8 cellular contexts compared by ENCODE assay signal in genomic region chr10:110081914-110082313, GRCh38.
DNase-seq lines count a peak whose midpoint lies in the region; ATAC-seq and TF ChIP-seq lines count a peak whose summit lies in the region.

No MANE protein-coding gene starts in this region.

- peak overlapping the region; percentile 89 to 97 (median 93) for H3K27ac Mint-ChIP-seq in CD14-positive monocyte
- H3K27ac Mint-ChIP-seq in nephron progenitor cell: no peak overlapping the region

- no peaks in the 10 kb centered on the region for H3K9me3 ChIP-seq in upper lobe of right lung

- H3K27me3 ChIP-seq in layer of hippocampus (ENCODE audit: control insufficient read depth, insufficient read depth, low read length) (no peaks in the 10 kb centered on the region), upper lobe of right lung (no peaks in the 10 kb centered on the region)

- H3K27ac ChIP-seq in angular gyrus (ENCODE audit: low read depth, low read length): peak overlapping the region; percentile 57
- peak overlapping the region; percentile 81 for H3K27ac ChIP-seq in layer of hippocampus (ENCODE audit: low read depth, low read length)
- peak overlapping the region; percentile 12 for H3K27ac ChIP-seq in upper lobe of right lung

- DNase-seq in CD14-positive monocyte (ENCODE audit: low spot score) (peak; percentile 86), KG1 (lab: John Stamatoyannopoulos, UW) (peak; percentile 52), upper lobe of right lung (no peak), nephron progenitor cell (no peak)

- H3K4me1 ChIP-seq in upper lobe of right lung: peaks cover 52% of the 10 kb centered on the region

- ATAC-seq in upper lobe of right lung: peak; percentile 80
- ATAC-seq in HG03457 (IDR thresholded peaks at IDR 0.05; ENCODE audit: unreplicated experiment): no peak
- ATAC-seq in GM21576 (IDR thresholded peaks at IDR 0.05; ENCODE audit: unreplicated experiment): no peak

- no peaks in the 10 kb centered on the region for H3K36me3 ChIP-seq in upper lobe of right lung

- H3K27me3 Mint-ChIP-seq in CD14-positive monocyte (ENCODE audit: low read depth in 3 of 3): no peaks in the 10 kb centered on the region
- peaks cover 3% of the 10 kb centered on the region for H3K27me3 Mint-ChIP-seq in nephron progenitor cell (ENCODE audit: low read depth, poor library complexity)

- TF ChIP-seq CTCF in CD14-positive monocyte (IDR thresholded peaks at IDR 0.05) (no peak), upper lobe of right lung (IDR thresholded peaks at IDR 0.05) (no peak), nephron progenitor cell (IDR thresholded peaks at IDR 0.05) (no peak)

- H3K9me3 Mint-ChIP-seq in CD14-positive monocyte: peaks cover 0 to 8% (median 4%) of the 10 kb centered on the region in 7 donors
- H3K9me3 Mint-ChIP-seq in nephron progenitor cell: no peaks in the 10 kb centered on the region

- peaks cover 70% of the 10 kb centered on the region for H3K4me1 Mint-ChIP-seq in CD14-positive monocyte
- H3K4me1 Mint-ChIP-seq in nephron progenitor cell: peaks cover 39% of the 10 kb centered on the region

- H3K4me3 ChIP-seq in upper lobe of right lung: no peak overlapping the region

- intact Hi-C loops in CD14-positive monocyte (cut with micrococcal nuclease) (loop anchor here (5.0 to 10.0 kb wide), 2 partner anchors 75 to 157 kb away; partner anchors contain the start of genes ADD3 (in 1 of the 2) and XPNPEP1 (in 1 of the 2)), upper lobe of right lung (cut with DNase I) (no loop called here)

- H3K4me3 Mint-ChIP-seq in CD14-positive monocyte (no peak overlapping the region), nephron progenitor cell (no peak overlapping the region)

- H3K36me3 Mint-ChIP-seq in CD14-positive monocyte (peaks cover 22 to 26% of the 10 kb centered on the region in 2 donors), nephron progenitor cell (ENCODE audit: low read depth) (peaks cover 10% of the 10 kb centered on the region)

Comparison
In these comparisons a context has a peak if more than half of its experiments do, and no peak if none do; other contexts are left out.
1. DNase-seq: peak in CD14-positive monocyte (single experiment) and KG1 (single experiment); none in upper lobe of right lung (single experiment) and nephron progenitor cell (single experiment).
2. H3K27ac ChIP-seq: peak in every context shown above with its lines; median percentile 81 in layer of hippocampus; 57 in angular gyrus; 12 in upper lobe of right lung.